Comparison of ENCODE assay signal across 24 cellular contexts in the genomic region with DNA sequence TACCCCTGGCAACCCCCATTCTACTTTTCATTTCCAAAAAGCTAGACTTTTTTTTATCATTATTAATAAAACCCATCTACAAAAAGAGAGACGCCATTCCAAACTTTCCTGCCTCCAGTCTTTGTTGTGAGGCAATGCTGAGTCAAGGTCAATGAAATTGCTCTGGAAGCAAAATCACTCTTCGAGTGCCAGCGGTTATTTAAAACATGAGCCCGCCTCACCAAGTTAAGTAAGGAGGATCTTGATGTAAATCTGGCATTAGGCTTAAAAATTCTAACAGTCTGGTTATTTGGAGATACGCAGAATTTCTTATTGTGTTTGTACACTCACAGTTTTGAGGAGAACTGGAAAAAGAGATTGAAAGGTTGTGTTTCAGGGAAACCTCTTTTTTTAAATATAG.
"Had no signal": no experiment of that assay in that cellular context is flagged by ENCODE, and none has a peak within 500 bp of the region (broad histone marks: within the 10 kb centered on the region; RNA-seq: fewer than 3 reads in every experiment).

No MANE protein-coding gene starts in this region.

- H3K4me2 ChIP-seq: KMS-11, SK-N-SH had no signal

- H3K4me3 ChIP-seq: K562 had no signal

- H3K4me1 Mint-ChIP-seq: T-cell had no signal

- H3K27ac ChIP-seq: KMS-11 had no signal

- H3K27me3 Mint-ChIP-seq: IgD-negative memory B cell, T-cell had no signal

- ATAC-seq: K562, T-cell had no signal

- H3K27ac Mint-ChIP-seq: IgD-negative memory B cell, T-cell had no signal

- H3K9ac ChIP-seq: KMS-11, SK-N-SH had no signal

- H3K36me3 Mint-ChIP-seq: IgD-negative memory B cell, T-cell had no signal

- DNase-seq: Kasumi-1, NCI-H1092, NCI-H1105 treated with DMSO at 0.1 percent for 48 hours, NCI-H1417 treated with DMSO at 0.1 percent for 48 hours, NCI-H146, NCI-H1694 treated with DMSO at 0.1 percent for 48 hours, NCI-H1930, NCI-H2081, NCI-H2107, NCI-H2171, NCI-H226, NCI-H446, NCI-H510A, NCI-H524 treated with DMSO at 0.1 percent for 48 hours, NCI-H69, NCI-H774, RPMI8226, SHP77, SK-N-SH, SW 1271, T-cell had no signal

- H3K4me3 Mint-ChIP-seq: IgD-negative memory B cell, T-cell had no signal
